In genomic region chr5:173616577-173617118, GRCh38 we compare ENCODE assay signal across 1 cellular context.
TF ChIP-seq lines count a peak whose summit lies in the region.

Gene BOD1, minus strand, starts transcription at chr5:173616650. Its CDS starts 214 bp downstream, at chr5:173616436.

TF ChIP-seq in HepG2, 621 proteins besides CTCF, POLR2A, EP300 and RAD21 (continued from another document and continues in another):
- TF ChIP-seq ELK4 (CRISPR knock-in tag; IDR thresholded peaks at IDR 0.05; ENCODE audit: borderline replicate concordance) (no peak), ZNF609 (CRISPR knock-in tag; IDR thresholded peaks at IDR 0.05; ENCODE audit: borderline replicate concordance) (peak; percentile 20; the same call in 1 of the 2 replicates), SNRNP70 (IDR thresholded peaks at IDR 0.05; ENCODE audit: low read depth, low read length) (no peak), THRA (CRISPR knock-in tag; IDR thresholded peaks at IDR 0.05; ENCODE audit: borderline replicate concordance) (peak; percentile 46; the same call in 1 of the 2 replicates), PLRG1 (conservative IDR thresholded peaks at IDR 0.05) (no peak), ZNF121 (CRISPR knock-in tag; IDR thresholded peaks at IDR 0.05) (no peak), PHF8 (CRISPR knock-in tag; IDR thresholded peaks at IDR 0.05) (peak; percentile 87), HNF1A (IDR thresholded peaks at IDR 0.05; ENCODE audit: low read depth) (no peak), HNF1A (CRISPR knock-in tag; IDR thresholded peaks at IDR 0.05; ENCODE audit: borderline replicate concordance) (peak; percentile 70; the same call in 1 of the 2 replicates), PAXIP1 (CRISPR knock-in tag; conservative IDR thresholded peaks at IDR 0.05) (no peak), PRDM4 (CRISPR knock-in tag; IDR thresholded peaks at IDR 0.05; ENCODE audit: borderline replicate concordance) (no peak), ZNF441 (CRISPR knock-in tag; IDR thresholded peaks at IDR 0.05; ENCODE audit: borderline replicate concordance) (no peak), HINFP (CRISPR knock-in tag; IDR thresholded peaks at IDR 0.05; ENCODE audit: low read depth) (no peak), BCL6 (CRISPR knock-in tag; IDR thresholded peaks at IDR 0.05) (no peak), GTF3A (CRISPR knock-in tag; conservative IDR thresholded peaks at IDR 0.05) (no peak), KLF6 (CRISPR knock-in tag; IDR thresholded peaks at IDR 0.05) (no peak), RFXANK (CRISPR knock-in tag; IDR thresholded peaks at IDR 0.05) (no peak), SETDB1 (CRISPR knock-in tag; IDR thresholded peaks at IDR 0.05; ENCODE audit: borderline replicate concordance) (no peak), GLI4 (CRISPR knock-in tag; IDR thresholded peaks at IDR 0.05; ENCODE audit: borderline replicate concordance) (no peak), ZNF577 (CRISPR knock-in tag; IDR thresholded peaks at IDR 0.05; ENCODE audit: borderline replicate concordance, low read depth) (no peak), MEF2D (CRISPR knock-in tag; IDR thresholded peaks at IDR 0.05) (no peak), SRY (CRISPR knock-in tag; IDR thresholded peaks at IDR 0.05) (no peak), RORA (CRISPR knock-in tag; IDR thresholded peaks at IDR 0.05) (no peak), ZNF780A (CRISPR knock-in tag; IDR thresholded peaks at IDR 0.05) (no peak), STAT6 (CRISPR knock-in tag; IDR thresholded peaks at IDR 0.05; ENCODE audit: borderline replicate concordance) (no peak), ZNF549 (CRISPR knock-in tag; IDR thresholded peaks at IDR 0.05) (no peak), ZBTB8A (CRISPR knock-in tag; IDR thresholded peaks at IDR 0.05; ENCODE audit: borderline replicate concordance, low read depth) (no peak), ZNF382 (CRISPR knock-in tag; IDR thresholded peaks at IDR 0.05; ENCODE audit: borderline replicate concordance) (no peak), ZKSCAN8 (CRISPR knock-in tag; IDR thresholded peaks at IDR 0.05; ENCODE audit: borderline replicate concordance) (0 out of 2 replicates have a peak, but pooled peaks have one; percentile 19)
